In the genomic region with DNA sequence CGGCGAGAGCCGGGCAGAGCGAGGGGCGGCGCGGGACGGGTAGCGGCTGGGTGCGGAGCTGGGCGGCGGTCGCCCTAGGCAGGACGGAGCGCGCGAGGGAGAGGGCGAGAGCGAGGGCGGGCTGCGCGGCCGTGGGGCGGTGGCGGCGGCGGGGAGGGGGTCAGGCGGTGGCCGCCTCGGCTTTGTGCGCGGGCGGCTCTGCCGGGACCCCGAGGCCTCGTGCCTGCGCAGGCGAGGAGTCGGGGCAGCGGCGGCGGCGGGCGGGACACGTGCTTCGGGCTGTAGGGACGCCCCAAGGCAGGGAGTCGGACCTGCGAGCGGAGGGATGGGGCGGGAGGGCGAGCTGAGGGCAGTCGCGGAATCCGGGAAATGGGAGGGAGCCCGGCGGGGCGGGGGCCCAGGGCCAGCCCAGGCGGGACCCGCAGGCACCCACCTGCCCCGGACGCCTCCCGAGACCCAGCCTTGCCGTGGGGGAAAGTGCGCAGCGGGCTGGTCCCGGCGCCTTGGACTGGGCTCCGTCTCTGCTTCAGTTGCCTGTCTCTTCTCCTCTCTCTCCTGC, we compare ENCODE assay signal across 1 cellular context.
TF ChIP-seq lines count a peak whose summit lies in the region.

No MANE protein-coding gene starts in this region.

TF ChIP-seq in GM12878, 131 proteins besides CTCF, POLR2A, EP300 and RAD21 (continued from another document):
- TF ChIP-seq, protein P1, sequence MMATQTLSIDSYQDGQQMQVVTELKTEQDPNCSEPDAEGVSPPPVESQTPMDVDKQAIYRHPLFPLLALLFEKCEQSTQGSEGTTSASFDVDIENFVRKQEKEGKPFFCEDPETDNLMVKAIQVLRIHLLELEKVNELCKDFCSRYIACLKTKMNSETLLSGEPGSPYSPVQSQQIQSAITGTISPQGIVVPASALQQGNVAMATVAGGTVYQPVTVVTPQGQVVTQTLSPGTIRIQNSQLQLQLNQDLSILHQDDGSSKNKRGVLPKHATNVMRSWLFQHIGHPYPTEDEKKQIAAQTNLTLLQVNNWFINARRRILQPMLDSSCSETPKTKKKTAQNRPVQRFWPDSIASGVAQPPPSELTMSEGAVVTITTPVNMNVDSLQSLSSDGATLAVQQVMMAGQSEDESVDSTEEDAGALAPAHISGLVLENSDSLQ (IDR thresholded peaks at IDR 0.05), result no peak
- TF ChIP-seq SUZ12 (IDR thresholded peaks at IDR 0.05; ENCODE audit: unreplicated experiment), result peak; percentile 83
